1 cellular context compared by ENCODE assay signal in the genomic region with DNA sequence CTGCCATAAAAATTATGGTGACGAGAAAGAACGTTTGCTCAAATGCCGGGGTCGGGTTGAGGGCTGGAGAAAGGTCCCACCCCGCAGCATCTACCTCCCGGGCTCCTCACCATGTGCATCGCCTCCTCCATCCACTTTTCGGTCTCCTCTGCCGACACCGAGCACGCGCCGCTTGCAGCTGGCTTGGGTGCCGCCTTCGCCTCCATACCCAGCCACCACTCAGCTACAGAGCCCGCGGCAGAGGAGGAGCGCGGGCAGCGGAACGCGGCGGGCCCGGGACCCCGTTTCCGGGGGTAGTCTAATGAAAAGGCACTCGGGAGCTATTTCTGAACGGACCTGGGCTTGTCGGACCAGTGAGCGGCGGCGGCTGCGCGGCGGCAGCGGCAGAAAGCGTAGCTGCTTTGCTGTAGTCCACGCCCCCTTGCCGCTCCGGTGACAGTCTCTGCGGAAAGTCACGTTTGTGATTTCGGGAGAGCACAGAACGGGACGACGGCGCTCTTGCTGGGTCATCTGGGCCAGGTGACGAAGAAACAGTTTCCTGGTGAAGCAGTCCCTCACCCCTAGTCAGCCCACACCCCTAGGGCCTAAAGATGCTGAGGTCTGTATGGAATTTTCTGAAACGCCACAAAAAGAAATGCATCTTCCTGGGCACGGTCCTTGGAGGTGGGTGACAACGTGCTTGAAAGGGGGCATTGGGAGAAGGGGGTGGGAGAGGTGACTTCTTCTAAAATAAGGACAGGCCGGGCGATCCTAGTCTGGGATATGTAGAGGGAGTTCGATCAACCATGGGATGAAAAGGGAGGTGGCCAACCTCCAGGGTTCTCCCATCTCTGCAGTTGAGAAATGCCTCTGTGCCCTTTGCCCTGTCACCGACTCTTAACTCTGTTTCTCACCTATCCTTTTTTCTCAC.
TF ChIP-seq lines count a peak whose summit lies in the region.

A gene (minus strand): TSS at position 243 of the 910 bp plus-strand sequence. CDS start 37 bp downstream, at position 206.
A gene with protein sequence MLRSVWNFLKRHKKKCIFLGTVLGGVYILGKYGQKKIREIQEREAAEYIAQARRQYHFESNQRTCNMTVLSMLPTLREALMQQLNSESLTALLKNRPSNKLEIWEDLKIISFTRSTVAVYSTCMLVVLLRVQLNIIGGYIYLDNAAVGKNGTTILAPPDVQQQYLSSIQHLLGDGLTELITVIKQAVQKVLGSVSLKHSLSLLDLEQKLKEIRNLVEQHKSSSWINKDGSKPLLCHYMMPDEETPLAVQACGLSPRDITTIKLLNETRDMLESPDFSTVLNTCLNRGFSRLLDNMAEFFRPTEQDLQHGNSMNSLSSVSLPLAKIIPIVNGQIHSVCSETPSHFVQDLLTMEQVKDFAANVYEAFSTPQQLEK (plus strand): TSS at position 353 of the 910 bp plus-strand sequence. CDS start 238 bp downstream, at position 591.

TF ChIP-seq in K562, 482 proteins besides CTCF, POLR2A, EP300 and RAD21 (continued from another document and continues in another):
- TF ChIP-seq, protein P1, sequence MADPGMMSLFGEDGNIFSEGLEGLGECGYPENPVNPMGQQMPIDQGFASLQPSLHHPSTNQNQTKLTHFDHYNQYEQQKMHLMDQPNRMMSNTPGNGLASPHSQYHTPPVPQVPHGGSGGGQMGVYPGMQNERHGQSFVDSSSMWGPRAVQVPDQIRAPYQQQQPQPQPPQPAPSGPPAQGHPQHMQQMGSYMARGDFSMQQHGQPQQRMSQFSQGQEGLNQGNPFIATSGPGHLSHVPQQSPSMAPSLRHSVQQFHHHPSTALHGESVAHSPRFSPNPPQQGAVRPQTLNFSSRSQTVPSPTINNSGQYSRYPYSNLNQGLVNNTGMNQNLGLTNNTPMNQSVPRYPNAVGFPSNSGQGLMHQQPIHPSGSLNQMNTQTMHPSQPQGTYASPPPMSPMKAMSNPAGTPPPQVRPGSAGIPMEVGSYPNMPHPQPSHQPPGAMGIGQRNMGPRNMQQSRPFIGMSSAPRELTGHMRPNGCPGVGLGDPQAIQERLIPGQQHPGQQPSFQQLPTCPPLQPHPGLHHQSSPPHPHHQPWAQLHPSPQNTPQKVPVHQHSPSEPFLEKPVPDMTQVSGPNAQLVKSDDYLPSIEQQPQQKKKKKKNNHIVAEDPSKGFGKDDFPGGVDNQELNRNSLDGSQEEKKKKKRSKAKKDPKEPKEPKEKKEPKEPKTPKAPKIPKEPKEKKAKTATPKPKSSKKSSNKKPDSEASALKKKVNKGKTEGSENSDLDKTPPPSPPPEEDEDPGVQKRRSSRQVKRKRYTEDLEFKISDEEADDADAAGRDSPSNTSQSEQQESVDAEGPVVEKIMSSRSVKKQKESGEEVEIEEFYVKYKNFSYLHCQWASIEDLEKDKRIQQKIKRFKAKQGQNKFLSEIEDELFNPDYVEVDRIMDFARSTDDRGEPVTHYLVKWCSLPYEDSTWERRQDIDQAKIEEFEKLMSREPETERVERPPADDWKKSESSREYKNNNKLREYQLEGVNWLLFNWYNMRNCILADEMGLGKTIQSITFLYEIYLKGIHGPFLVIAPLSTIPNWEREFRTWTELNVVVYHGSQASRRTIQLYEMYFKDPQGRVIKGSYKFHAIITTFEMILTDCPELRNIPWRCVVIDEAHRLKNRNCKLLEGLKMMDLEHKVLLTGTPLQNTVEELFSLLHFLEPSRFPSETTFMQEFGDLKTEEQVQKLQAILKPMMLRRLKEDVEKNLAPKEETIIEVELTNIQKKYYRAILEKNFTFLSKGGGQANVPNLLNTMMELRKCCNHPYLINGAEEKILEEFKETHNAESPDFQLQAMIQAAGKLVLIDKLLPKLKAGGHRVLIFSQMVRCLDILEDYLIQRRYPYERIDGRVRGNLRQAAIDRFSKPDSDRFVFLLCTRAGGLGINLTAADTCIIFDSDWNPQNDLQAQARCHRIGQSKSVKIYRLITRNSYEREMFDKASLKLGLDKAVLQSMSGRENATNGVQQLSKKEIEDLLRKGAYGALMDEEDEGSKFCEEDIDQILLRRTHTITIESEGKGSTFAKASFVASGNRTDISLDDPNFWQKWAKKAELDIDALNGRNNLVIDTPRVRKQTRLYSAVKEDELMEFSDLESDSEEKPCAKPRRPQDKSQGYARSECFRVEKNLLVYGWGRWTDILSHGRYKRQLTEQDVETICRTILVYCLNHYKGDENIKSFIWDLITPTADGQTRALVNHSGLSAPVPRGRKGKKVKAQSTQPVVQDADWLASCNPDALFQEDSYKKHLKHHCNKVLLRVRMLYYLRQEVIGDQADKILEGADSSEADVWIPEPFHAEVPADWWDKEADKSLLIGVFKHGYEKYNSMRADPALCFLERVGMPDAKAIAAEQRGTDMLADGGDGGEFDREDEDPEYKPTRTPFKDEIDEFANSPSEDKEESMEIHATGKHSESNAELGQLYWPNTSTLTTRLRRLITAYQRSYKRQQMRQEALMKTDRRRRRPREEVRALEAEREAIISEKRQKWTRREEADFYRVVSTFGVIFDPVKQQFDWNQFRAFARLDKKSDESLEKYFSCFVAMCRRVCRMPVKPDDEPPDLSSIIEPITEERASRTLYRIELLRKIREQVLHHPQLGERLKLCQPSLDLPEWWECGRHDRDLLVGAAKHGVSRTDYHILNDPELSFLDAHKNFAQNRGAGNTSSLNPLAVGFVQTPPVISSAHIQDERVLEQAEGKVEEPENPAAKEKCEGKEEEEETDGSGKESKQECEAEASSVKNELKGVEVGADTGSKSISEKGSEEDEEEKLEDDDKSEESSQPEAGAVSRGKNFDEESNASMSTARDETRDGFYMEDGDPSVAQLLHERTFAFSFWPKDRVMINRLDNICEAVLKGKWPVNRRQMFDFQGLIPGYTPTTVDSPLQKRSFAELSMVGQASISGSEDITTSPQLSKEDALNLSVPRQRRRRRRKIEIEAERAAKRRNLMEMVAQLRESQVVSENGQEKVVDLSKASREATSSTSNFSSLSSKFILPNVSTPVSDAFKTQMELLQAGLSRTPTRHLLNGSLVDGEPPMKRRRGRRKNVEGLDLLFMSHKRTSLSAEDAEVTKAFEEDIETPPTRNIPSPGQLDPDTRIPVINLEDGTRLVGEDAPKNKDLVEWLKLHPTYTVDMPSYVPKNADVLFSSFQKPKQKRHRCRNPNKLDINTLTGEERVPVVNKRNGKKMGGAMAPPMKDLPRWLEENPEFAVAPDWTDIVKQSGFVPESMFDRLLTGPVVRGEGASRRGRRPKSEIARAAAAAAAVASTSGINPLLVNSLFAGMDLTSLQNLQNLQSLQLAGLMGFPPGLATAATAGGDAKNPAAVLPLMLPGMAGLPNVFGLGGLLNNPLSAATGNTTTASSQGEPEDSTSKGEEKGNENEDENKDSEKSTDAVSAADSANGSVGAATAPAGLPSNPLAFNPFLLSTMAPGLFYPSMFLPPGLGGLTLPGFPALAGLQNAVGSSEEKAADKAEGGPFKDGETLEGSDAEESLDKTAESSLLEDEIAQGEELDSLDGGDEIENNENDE (IDR thresholded peaks at IDR 0.05; ENCODE audit: low read depth, low read length), result peak; percentile 33
- TF ChIP-seq, protein P2, sequence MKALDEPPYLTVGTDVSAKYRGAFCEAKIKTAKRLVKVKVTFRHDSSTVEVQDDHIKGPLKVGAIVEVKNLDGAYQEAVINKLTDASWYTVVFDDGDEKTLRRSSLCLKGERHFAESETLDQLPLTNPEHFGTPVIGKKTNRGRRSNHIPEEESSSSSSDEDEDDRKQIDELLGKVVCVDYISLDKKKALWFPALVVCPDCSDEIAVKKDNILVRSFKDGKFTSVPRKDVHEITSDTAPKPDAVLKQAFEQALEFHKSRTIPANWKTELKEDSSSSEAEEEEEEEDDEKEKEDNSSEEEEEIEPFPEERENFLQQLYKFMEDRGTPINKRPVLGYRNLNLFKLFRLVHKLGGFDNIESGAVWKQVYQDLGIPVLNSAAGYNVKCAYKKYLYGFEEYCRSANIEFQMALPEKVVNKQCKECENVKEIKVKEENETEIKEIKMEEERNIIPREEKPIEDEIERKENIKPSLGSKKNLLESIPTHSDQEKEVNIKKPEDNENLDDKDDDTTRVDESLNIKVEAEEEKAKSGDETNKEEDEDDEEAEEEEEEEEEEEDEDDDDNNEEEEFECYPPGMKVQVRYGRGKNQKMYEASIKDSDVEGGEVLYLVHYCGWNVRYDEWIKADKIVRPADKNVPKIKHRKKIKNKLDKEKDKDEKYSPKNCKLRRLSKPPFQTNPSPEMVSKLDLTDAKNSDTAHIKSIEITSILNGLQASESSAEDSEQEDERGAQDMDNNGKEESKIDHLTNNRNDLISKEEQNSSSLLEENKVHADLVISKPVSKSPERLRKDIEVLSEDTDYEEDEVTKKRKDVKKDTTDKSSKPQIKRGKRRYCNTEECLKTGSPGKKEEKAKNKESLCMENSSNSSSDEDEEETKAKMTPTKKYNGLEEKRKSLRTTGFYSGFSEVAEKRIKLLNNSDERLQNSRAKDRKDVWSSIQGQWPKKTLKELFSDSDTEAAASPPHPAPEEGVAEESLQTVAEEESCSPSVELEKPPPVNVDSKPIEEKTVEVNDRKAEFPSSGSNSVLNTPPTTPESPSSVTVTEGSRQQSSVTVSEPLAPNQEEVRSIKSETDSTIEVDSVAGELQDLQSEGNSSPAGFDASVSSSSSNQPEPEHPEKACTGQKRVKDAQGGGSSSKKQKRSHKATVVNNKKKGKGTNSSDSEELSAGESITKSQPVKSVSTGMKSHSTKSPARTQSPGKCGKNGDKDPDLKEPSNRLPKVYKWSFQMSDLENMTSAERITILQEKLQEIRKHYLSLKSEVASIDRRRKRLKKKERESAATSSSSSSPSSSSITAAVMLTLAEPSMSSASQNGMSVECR (CRISPR knock-in tag; IDR thresholded peaks at IDR 0.05), result peak; percentile 94
- no peak for TF ChIP-seq ATF1 (CRISPR knock-in tag; IDR thresholded peaks at IDR 0.05)
- peak; percentile 95 for TF ChIP-seq ATF1 (tag; IDR thresholded peaks at IDR 0.05)
- TF ChIP-seq POLR2H (tag; IDR thresholded peaks at IDR 0.05; ENCODE audit: low read depth), result peak; percentile 70
- no peak for TF ChIP-seq PHB (CRISPR knock-in tag; IDR thresholded peaks at IDR 0.05)
- TF ChIP-seq, protein P3, sequence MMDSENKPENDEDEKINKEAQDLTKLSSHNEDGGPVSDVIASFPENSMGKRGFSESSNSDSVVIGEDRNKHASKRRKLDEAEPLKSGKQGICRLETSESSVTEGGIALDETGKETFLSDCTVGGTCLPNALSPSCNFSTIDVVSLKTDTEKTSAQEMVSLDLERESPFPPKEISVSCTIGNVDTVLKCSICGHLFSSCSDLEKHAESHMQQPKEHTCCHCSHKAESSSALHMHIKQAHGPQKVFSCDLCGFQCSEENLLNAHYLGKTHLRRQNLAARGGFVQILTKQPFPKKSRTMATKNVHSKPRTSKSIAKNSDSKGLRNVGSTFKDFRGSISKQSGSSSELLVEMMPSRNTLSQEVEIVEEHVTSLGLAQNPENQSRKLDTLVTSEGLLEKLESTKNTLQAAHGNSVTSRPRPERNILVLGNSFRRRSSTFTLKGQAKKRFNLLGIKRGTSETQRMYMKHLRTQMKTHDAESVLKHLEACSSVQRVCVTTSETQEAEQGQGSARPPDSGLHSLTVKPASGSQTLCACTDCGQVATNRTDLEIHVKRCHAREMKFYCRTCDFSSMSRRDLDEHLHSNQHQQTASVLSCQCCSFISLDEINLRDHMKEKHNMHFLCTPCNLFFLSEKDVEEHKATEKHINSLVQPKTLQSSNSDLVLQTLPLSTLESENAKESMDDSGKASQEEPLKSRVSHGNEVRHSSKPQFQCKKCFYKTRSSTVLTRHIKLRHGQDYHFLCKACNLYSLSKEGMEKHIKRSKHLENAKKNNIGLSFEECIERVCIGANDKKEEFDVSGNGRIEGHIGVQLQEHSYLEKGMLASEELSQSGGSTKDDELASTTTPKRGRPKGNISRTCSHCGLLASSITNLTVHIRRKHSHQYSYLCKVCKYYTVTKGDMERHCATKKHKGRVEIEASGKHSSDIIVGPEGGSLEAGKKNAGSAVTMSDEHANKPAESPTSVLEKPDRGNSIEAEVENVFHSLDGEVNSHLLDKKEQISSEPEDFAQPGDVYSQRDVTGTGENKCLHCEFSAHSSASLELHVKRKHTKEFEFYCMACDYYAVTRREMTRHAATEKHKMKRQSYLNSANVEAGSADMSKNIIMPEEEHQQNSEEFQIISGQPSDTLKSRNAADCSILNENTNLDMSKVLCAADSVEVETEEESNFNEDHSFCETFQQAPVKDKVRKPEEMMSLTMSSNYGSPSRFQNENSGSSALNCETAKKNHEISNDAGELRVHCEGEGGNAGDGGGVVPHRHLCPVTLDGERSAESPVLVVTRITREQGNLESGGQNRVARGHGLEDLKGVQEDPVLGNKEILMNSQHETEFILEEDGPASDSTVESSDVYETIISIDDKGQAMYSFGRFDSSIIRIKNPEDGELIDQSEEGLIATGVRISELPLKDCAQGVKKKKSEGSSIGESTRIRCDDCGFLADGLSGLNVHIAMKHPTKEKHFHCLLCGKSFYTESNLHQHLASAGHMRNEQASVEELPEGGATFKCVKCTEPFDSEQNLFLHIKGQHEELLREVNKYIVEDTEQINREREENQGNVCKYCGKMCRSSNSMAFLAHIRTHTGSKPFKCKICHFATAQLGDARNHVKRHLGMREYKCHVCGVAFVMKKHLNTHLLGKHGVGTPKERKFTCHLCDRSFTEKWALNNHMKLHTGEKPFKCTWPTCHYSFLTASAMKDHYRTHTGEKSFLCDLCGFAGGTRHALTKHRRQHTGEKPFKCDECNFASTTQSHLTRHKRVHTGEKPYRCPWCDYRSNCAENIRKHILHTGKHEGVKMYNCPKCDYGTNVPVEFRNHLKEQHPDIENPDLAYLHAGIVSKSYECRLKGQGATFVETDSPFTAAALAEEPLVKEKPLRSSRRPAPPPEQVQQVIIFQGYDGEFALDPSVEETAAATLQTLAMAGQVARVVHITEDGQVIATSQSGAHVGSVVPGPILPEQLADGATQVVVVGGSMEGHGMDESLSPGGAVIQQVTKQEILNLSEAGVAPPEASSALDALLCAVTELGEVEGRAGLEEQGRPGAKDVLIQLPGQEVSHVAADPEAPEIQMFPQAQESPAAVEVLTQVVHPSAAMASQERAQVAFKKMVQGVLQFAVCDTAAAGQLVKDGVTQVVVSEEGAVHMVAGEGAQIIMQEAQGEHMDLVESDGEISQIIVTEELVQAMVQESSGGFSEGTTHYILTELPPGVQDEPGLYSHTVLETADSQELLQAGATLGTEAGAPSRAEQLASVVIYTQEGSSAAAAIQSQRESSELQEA (IDR thresholded peaks at IDR 0.05; ENCODE audit: low read depth), result peak; percentile 87
- peak; percentile 97 for TF ChIP-seq TBP (optimal IDR thresholded peaks at IDR 0.05; ENCODE audit: low read depth, low read length)
- no peak for TF ChIP-seq PTRF (tag; IDR thresholded peaks at IDR 0.05)
- peak; percentile 95 for TF ChIP-seq NBN (IDR thresholded peaks at IDR 0.05; ENCODE audit: low read depth)
- TF ChIP-seq ZNF41 (CRISPR knock-in tag; conservative IDR thresholded peaks at IDR 0.05), result no peak
- TF ChIP-seq, protein P4, sequence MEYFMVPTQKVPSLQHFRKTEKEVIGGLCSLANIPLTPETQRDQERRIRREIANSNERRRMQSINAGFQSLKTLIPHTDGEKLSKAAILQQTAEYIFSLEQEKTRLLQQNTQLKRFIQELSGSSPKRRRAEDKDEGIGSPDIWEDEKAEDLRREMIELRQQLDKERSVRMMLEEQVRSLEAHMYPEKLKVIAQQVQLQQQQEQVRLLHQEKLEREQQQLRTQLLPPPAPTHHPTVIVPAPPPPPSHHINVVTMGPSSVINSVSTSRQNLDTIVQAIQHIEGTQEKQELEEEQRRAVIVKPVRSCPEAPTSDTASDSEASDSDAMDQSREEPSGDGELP (CRISPR knock-in tag; IDR thresholded peaks at IDR 0.05; ENCODE audit: borderline replicate concordance), result peak; percentile 96
- no peak for TF ChIP-seq SETDB1 (IDR thresholded peaks at IDR 0.05; ENCODE audit: low read length)
- no peak for TF ChIP-seq ZNF57 (CRISPR knock-in tag; IDR thresholded peaks at IDR 0.05)
